1 cellular context compared by ENCODE assay signal in genomic region chr20:49712118-49712517, GRCh38.
TF ChIP-seq lines count a peak whose summit lies in the region.

No MANE protein-coding gene starts in this region.

TF ChIP-seq in HepG2, 621 proteins besides CTCF, POLR2A, EP300 and RAD21 (continued from another document):
- TF ChIP-seq BATF2 (CRISPR knock-in tag; IDR thresholded peaks at IDR 0.05) (no peak), ZNF281 (CRISPR knock-in tag; IDR thresholded peaks at IDR 0.05; ENCODE audit: borderline replicate concordance) (peak; percentile 47; the same call in 1 of the 2 replicates), IRF9 (CRISPR knock-in tag; IDR thresholded peaks at IDR 0.05; ENCODE audit: borderline replicate concordance) (no peak), ZNF10 (CRISPR knock-in tag; IDR thresholded peaks at IDR 0.05; ENCODE audit: borderline replicate concordance, low read depth) (no peak), SNAPC2 (CRISPR knock-in tag; IDR thresholded peaks at IDR 0.05) (0 out of 2 replicates have a peak, but pooled peaks have one; percentile 47), ZMYM3 (CRISPR knock-in tag; IDR thresholded peaks at IDR 0.05) (peak; percentile 87), NR2F1 (CRISPR knock-in tag; IDR thresholded peaks at IDR 0.05) (peak in 1 of 2 experiments; percentile 15; a peak in 1 of 4 replicates), SSRP1 (CRISPR knock-in tag; IDR thresholded peaks at IDR 0.05) (0 out of 2 replicates have a peak, but pooled peaks have one; percentile 46), KDM1A (CRISPR knock-in tag; IDR thresholded peaks at IDR 0.05) (peak; percentile 94), ADNP (CRISPR knock-in tag; IDR thresholded peaks at IDR 0.05) (peak; percentile 84; the same call in 1 of the 2 replicates), ZNF558 (CRISPR knock-in tag; IDR thresholded peaks at IDR 0.05; ENCODE audit: borderline replicate concordance) (no peak), YEATS2 (CRISPR knock-in tag; IDR thresholded peaks at IDR 0.05; ENCODE audit: borderline replicate concordance) (0 out of 2 replicates have a peak, but pooled peaks have one; percentile 9), TBX2 (CRISPR knock-in tag; IDR thresholded peaks at IDR 0.05; ENCODE audit: borderline replicate concordance) (no peak), ETV5 (CRISPR knock-in tag; IDR thresholded peaks at IDR 0.05; ENCODE audit: borderline replicate concordance) (no peak), ZNF629 (CRISPR knock-in tag; conservative IDR thresholded peaks at IDR 0.05) (peak; percentile 98), ESRRA (CRISPR knock-in tag; IDR thresholded peaks at IDR 0.05; ENCODE audit: low read depth) (peak; percentile 97), FOSL1 (CRISPR knock-in tag; IDR thresholded peaks at IDR 0.05; ENCODE audit: borderline replicate concordance) (no peak), NFKBIZ (CRISPR knock-in tag; IDR thresholded peaks at IDR 0.05) (no peak), RERE (CRISPR knock-in tag; IDR thresholded peaks at IDR 0.05; ENCODE audit: low read depth) (no peak)
